8 cellular contexts compared by ENCODE assay signal in genomic region chr15:99248000-99248727, GRCh38. TPM values are rescaled to one million over a fixed set of nuclear protein-coding genes. Genes with fewer than 3 reads are reported as not detected.
DNase-seq lines count a peak whose midpoint lies in the region; ATAC-seq and TF ChIP-seq lines count a peak whose summit lies in the region.

No MANE protein-coding gene starts in this region.

- TF ChIP-seq POLR2A in NB4 (IDR thresholded peaks at IDR 0.05; ENCODE audit: extremely low read depth, insufficient read length) (no peak), ovary (IDR thresholded peaks at IDR 0.05) (no peak)

- H3K4me1 ChIP-seq in ovary (ENCODE audit: insufficient read depth) (peaks cover 5% of the 10 kb centered on the region), SK-N-SH (ENCODE audit: control insufficient read depth in 1 of 2, insufficient read depth in 2 of 2, low read depth in 1 of 2, low read length in 1 of 2) (peaks cover 4 to 8% of the 10 kb centered on the region in 2 experiments; a peak in 3 of 4 replicates)

- no peak overlapping the region for H3K4me2 ChIP-seq in SK-N-SH

- TF ChIP-seq EP300 in ovary (IDR thresholded peaks at IDR 0.05), result no peak
- TF ChIP-seq EP300 in SK-N-SH (IDR thresholded peaks at IDR 0.05; ENCODE audit: borderline replicate concordance in 1 of 2, low read depth in 1 of 2, low read length in 1 of 2), result no peak

- H3K27ac ChIP-seq in ovary, result no peak overlapping the region
- H3K27ac ChIP-seq in SK-N-SH (ENCODE audit: low read depth in 2 of 2, low read length in 1 of 2), result no peak overlapping the region

- H3K4me3 ChIP-seq in NB4 (ENCODE audit: low read depth, low read length) (peak overlapping the region; percentile 79), epithelial cell of esophagus (ENCODE audit: low read length) (peak overlapping the region; percentile 78), ovary (peak overlapping the region; percentile 71), SK-N-SH (ENCODE audit: low read depth in 2 of 2, low read length in 1 of 2) (no peak overlapping the region)

- CTCF ChIA-PET in SK-N-SH (lab: Yijun Ruan, JAX), result no interaction called here

- no peak overlapping the region for H3K9ac ChIP-seq in SK-N-SH

- no peak for TF ChIP-seq RAD21 in SK-N-SH (IDR thresholded peaks at IDR 0.05; ENCODE audit: low read length)

- H3K9me3 ChIP-seq in ovary, result no peaks in the 10 kb centered on the region
- H3K9me3 ChIP-seq in SK-N-SH, result no peaks in the 10 kb centered on the region

- peak; percentile 39 to 61 for DNase-seq in AML-193 (lab: John Stamatoyannopoulos, UW)
- peak; percentile 52 for DNase-seq in NB4 (ENCODE audit: low read depth)
- DNase-seq in epithelial cell of esophagus (ENCODE audit: low read depth), result no peak
- DNase-seq in ovary, result no peak
- no peak for DNase-seq in superior temporal gyrus (ENCODE audit: extremely low spot score)
- no peak for DNase-seq in activated CD4-positive, alpha-beta T cell treated with anti-CD3 and anti-CD28 coated beads for 4 hours
- DNase-seq in SK-N-SH, result no peak

- H3K27me3 ChIP-seq in ovary (no peaks in the 10 kb centered on the region), SK-N-SH (ENCODE audit: insufficient read depth) (no peaks in the 10 kb centered on the region)

- no peaks in the 10 kb centered on the region for H4K20me1 ChIP-seq in SK-N-SH (ENCODE audit: insufficient read depth)

- H3F3A ChIP-seq in SK-N-SH (replicated peaks; ENCODE audit: insufficient read depth), result peaks cover 3% of the 10 kb centered on the region

- no peak overlapping the region for H2AFZ ChIP-seq in SK-N-SH (ENCODE audit: low read depth)

- no peaks in the 10 kb centered on the region for H3K79me2 ChIP-seq in SK-N-SH (ENCODE audit: insufficient read depth)

- POLR2A ChIA-PET in SK-N-SH (lab: Yijun Ruan, JAX), result no interaction called here

- no peaks in the 10 kb centered on the region for H3K36me3 ChIP-seq in ovary
- peaks cover 0 to 3% of the 10 kb centered on the region in 2 experiments for H3K36me3 ChIP-seq in SK-N-SH (replicated peaks in 1 of 2; ENCODE audit: control insufficient read depth in 1 of 2, insufficient read depth in 2 of 2, low read length in 1 of 2)

- intact Hi-C loops in ovary (cut with DNase I), result no loop called here

- H3K9me2 ChIP-seq in SK-N-SH, result no peaks in the 10 kb centered on the region

- ATAC-seq in GM18520 (IDR thresholded peaks at IDR 0.05; ENCODE audit: unreplicated experiment), result no peak

- TF ChIP-seq CTCF in NB4 (IDR thresholded peaks at IDR 0.05; ENCODE audit: low read depth, low read length) (no peak), epithelial cell of esophagus (IDR thresholded peaks at IDR 0.05; ENCODE audit: insufficient read depth, low read depth, low read length, missing control alignments) (no peak), ovary (IDR thresholded peaks at IDR 0.05) (no peak), SK-N-SH (IDR thresholded peaks at IDR 0.05) (no peak)

- 70 to 77% (median 71%) methylated on average over 7 of the region's 7 CpGs for WGBS in ovary, 3 donors
- 81% methylated on average over 7 of the region's 7 CpGs for WGBS in SK-N-SH (ENCODE audit: low lambda C conversion rate)

TF ChIP-seq in SK-N-SH, 30 proteins besides CTCF, POLR2A, EP300 and RAD21:
- no peak for TF ChIP-seq JUND (IDR thresholded peaks at IDR 0.05)
- no peak for TF ChIP-seq MXI1 (IDR thresholded peaks at IDR 0.05; ENCODE audit: low read depth, low read length)
- no peak for TF ChIP-seq FOXJ3 (CRISPR knock-in tag; IDR thresholded peaks at IDR 0.05)

RNA-seq across cellular contexts. Expression of gene TTC23, which starts 1.2 kb away (rescaled TPM):
- 10 to 100 TPM; 15.9 to 31.0 (median 25.8) TPM for total RNA-seq in ovary
- 10 to 100 TPM; 17.2 to 35.8 TPM for polyA plus RNA-seq in ovary
- 0.79 and 0.91 TPM in 2 replicates for polyA plus RNA-seq in SK-N-SH (2012; rRNA removed)
- polyA plus RNA-seq in SK-N-SH (2012; cell fraction: cytosol; rRNA removed), result 1.0 and 1.3 TPM in 2 replicates
- 2.1 and 3.3 TPM in 2 replicates for polyA plus RNA-seq in SK-N-SH (2012; cell fraction: nucleus; rRNA removed)

RNA-seq across cellular contexts. Expression of gene LRRC28, which starts 3.1 kb away (rescaled TPM):
- 10 to 100 TPM; 16.6 to 39.7 (median 19.6) TPM for total RNA-seq in ovary
- 10 to 100 TPM; 11.3 to 33.8 TPM for polyA plus RNA-seq in ovary
- polyA plus RNA-seq in SK-N-SH (2012; rRNA removed), result 15.2 and 18.3 TPM in 2 replicates
- polyA plus RNA-seq in SK-N-SH (2012; cell fraction: cytosol; rRNA removed), result 17.4 and 18.9 TPM in 2 replicates
- 8.3 and 10.8 TPM in 2 replicates for polyA plus RNA-seq in SK-N-SH (2012; cell fraction: nucleus; rRNA removed)

Comparison
In these comparisons a context has a peak if more than half of its experiments do, and no peak if none do; other contexts are left out.
1. DNase-seq: peak in AML-193 (2 of 2) and NB4 (single experiment); none in epithelial cell of esophagus (single experiment), ovary (0 of 5), superior temporal gyrus (single experiment), activated CD4-positive, alpha-beta T cell treated with anti-CD3 and anti-CD28 coated beads for 4 hours (0 of 2) and SK-N-SH (single experiment).
2. H3K4me3 ChIP-seq: peak in NB4 (single experiment), epithelial cell of esophagus (single experiment) and ovary (single experiment); none in SK-N-SH (0 of 2).
3. RNA of gene TTC23, which starts 1.2 kb away (polyA plus RNA-seq): 17.2 to 35.8 TPM in ovary; 0.79 to 3.3 TPM in SK-N-SH; every median in the first group is over 4 times any median in the second.